2 cellular contexts compared by ENCODE assay signal in genomic region chr11:87892291-87892690, GRCh38.
TF ChIP-seq lines count a peak whose summit lies in the region.

No MANE protein-coding gene starts in this region.

TF ChIP-seq in GM23338, 12 proteins besides CTCF, POLR2A, EP300 and RAD21 (continued from another document):
- TF ChIP-seq REST (IDR thresholded peaks at IDR 0.05; ENCODE audit: unreplicated experiment) (no peak), ZNF114 (CRISPR knock-in tag; IDR thresholded peaks at IDR 0.05) (no peak), ETS1 (IDR thresholded peaks at IDR 0.05) (no peak), JUNB (IDR thresholded peaks at IDR 0.05; ENCODE audit: unreplicated experiment) (no peak), ZNF331 (CRISPR knock-in tag; IDR thresholded peaks at IDR 0.05; ENCODE audit: low read depth) (no peak), EZH2phosphoT487 (IDR thresholded peaks at IDR 0.05; ENCODE audit: unreplicated experiment) (no peak), EZH2 (IDR thresholded peaks at IDR 0.05; ENCODE audit: low read depth, unreplicated experiment) (no peak), STAT1 (IDR thresholded peaks at IDR 0.05; ENCODE audit: unreplicated experiment) (no peak), CREB1 (CRISPR knock-in tag; IDR thresholded peaks at IDR 0.05; ENCODE audit: low read depth) (no peak), ZNF462 (CRISPR knock-in tag; IDR thresholded peaks at IDR 0.05) (no peak)

TF ChIP-seq in WTC11, 78 proteins besides CTCF, POLR2A, EP300 and RAD21 (continued from another document):
- no peak for TF ChIP-seq AFF4 (CRISPR knock-in tag; IDR thresholded peaks at IDR 0.05; ENCODE audit: borderline replicate concordance)
- no peak for TF ChIP-seq E2F5 (CRISPR knock-in tag; IDR thresholded peaks at IDR 0.05)
